Comparison of ENCODE assay signal across 19 cellular contexts in genomic region chr4:73137121-73137520, GRCh38.
DNase-seq lines count a peak whose midpoint lies in the region; ATAC-seq and TF ChIP-seq lines count a peak whose summit lies in the region.
"Had no signal": no experiment of that assay in that cellular context is flagged by ENCODE, and none has a peak within 500 bp of the region (broad histone marks: within the 10 kb centered on the region; RNA-seq: fewer than 3 reads in every experiment).

No MANE protein-coding gene starts in this region.

- H3K79me2 ChIP-seq in parathyroid adenoma = no peaks in the 10 kb centered on the region

- no peaks in the 10 kb centered on the region for H3K9me3 Mint-ChIP-seq in activated CD4-positive, alpha-beta T cell treated with anti-CD3 and anti-CD28 coated beads for 36 hours (ENCODE audit: low read depth)
- no peaks in the 10 kb centered on the region for H3K9me3 Mint-ChIP-seq in CD8-positive, alpha-beta T cell
- H3K9me3 Mint-ChIP-seq in activated naive CD8-positive, alpha-beta T cell treated with anti-CD3 and anti-CD28 coated beads, Interleukin-2, amount 10 ng/mL, durations not matched to agents 7 days and 5 days = no peaks in the 10 kb centered on the region

- no peak overlapping the region for H3K9ac ChIP-seq in parathyroid adenoma
- H3K9ac ChIP-seq: BLaER1 had no signal

- H3K4me1 Mint-ChIP-seq in activated CD4-positive, alpha-beta T cell treated with anti-CD3 and anti-CD28 coated beads for 36 hours = peaks cover 13% of the 10 kb centered on the region
- peaks cover 10% of the 10 kb centered on the region for H3K4me1 Mint-ChIP-seq in CD8-positive, alpha-beta T cell (ENCODE audit: low read depth)
- peaks cover 5% of the 10 kb centered on the region for H3K4me1 Mint-ChIP-seq in activated naive CD8-positive, alpha-beta T cell treated with anti-CD3 and anti-CD28 coated beads, Interleukin-2, amount 10 ng/mL, durations not matched to agents 7 days and 5 days

- H3K4me1 ChIP-seq in CD8-positive, alpha-beta T cell (ENCODE audit: insufficient read depth, low read length) = no peaks in the 10 kb centered on the region
- H3K4me1 ChIP-seq in parathyroid adenoma = no peaks in the 10 kb centered on the region
- H3K4me1 ChIP-seq: BLaER1, Caco-2, Peyer's patch had no signal

- H3K9me3 ChIP-seq in CD8-positive, alpha-beta T cell (ENCODE audit: low read length) = no peaks in the 10 kb centered on the region
- no peaks in the 10 kb centered on the region for H3K9me3 ChIP-seq in parathyroid adenoma (ENCODE audit: control insufficient read depth, low read length)
- H3K9me3 ChIP-seq: BLaER1, Caco-2, Peyer's patch had no signal

- peak overlapping the region; percentile 12 for H3K27ac Mint-ChIP-seq in activated CD4-positive, alpha-beta T cell treated with anti-CD3 and anti-CD28 coated beads for 36 hours
- peak overlapping the region; percentile 68 for H3K27ac Mint-ChIP-seq in CD8-positive, alpha-beta T cell
- H3K27ac Mint-ChIP-seq in activated naive CD8-positive, alpha-beta T cell treated with anti-CD3 and anti-CD28 coated beads, Interleukin-2, amount 10 ng/mL, durations not matched to agents 7 days and 5 days = peak overlapping the region; percentile 18

- H2AFZ ChIP-seq in parathyroid adenoma = no peak overlapping the region

- CTCF ChIA-PET in activated CD4-positive, alpha-beta T cell treated with anti-CD3 and anti-CD28 coated beads for 36 hours (lab: Charles Lee) = no interaction called here
- CTCF ChIA-PET in CD8-positive, alpha-beta T cell (lab: Charles Lee) = interaction anchor here (0.7 kb wide), 1 partner anchor 120 kb away, joined by 3 read pairs; no protein-coding TSS in a partner anchor

- H3K27me3 Mint-ChIP-seq in activated CD4-positive, alpha-beta T cell treated with anti-CD3 and anti-CD28 coated beads for 36 hours = no peaks in the 10 kb centered on the region
- H3K27me3 Mint-ChIP-seq in CD8-positive, alpha-beta T cell (ENCODE audit: low read depth) = no peaks in the 10 kb centered on the region
- H3K27me3 Mint-ChIP-seq in activated naive CD8-positive, alpha-beta T cell treated with anti-CD3 and anti-CD28 coated beads, Interleukin-2, amount 10 ng/mL, durations not matched to agents 7 days and 5 days = no peaks in the 10 kb centered on the region

- no peak for ATAC-seq in activated CD4-positive, alpha-beta T cell treated with anti-CD3 and anti-CD28 coated beads for 36 hours
- ATAC-seq in CD8-positive, alpha-beta T cell = no peak
- ATAC-seq in activated naive CD8-positive, alpha-beta T cell treated with anti-CD3 and anti-CD28 coated beads, Interleukin-2, amount 10 ng/mL, durations not matched to agents 7 days and 5 days (ENCODE audit: low read depth) = no peak

- no peak overlapping the region for H3K27ac ChIP-seq in CD8-positive, alpha-beta T cell (ENCODE audit: low read depth, low read length)
- H3K27ac ChIP-seq in parathyroid adenoma = no peak overlapping the region
- H3K27ac ChIP-seq: BLaER1, Peyer's patch had no signal

- no peaks in the 10 kb centered on the region for H3K27me3 ChIP-seq in CD8-positive, alpha-beta T cell (ENCODE audit: insufficient read depth, low read length)
- no peaks in the 10 kb centered on the region for H3K27me3 ChIP-seq in parathyroid adenoma (ENCODE audit: control insufficient read depth, insufficient read depth, low read length)
- H3K27me3 ChIP-seq: BLaER1, Peyer's patch had no signal

- no peak overlapping the region for H3K4me3 ChIP-seq in CD8-positive, alpha-beta T cell (ENCODE audit: low read depth, low read length)
- peak overlapping the region; percentile 13 for H3K4me3 ChIP-seq in parathyroid adenoma (ENCODE audit: low read depth, low read length)
- H3K4me3 ChIP-seq: BLaER1, Peyer's patch had no signal

- TF ChIP-seq CTCF in CD8-positive, alpha-beta T cell (IDR thresholded peaks at IDR 0.05) = no peak
- TF ChIP-seq CTCF in parathyroid adenoma (IDR thresholded peaks at IDR 0.05) = no peak

- no peak for DNase-seq in activated CD4-positive, alpha-beta T cell treated with anti-CD3 and anti-CD28 coated beads for 36 hours
- no peak for DNase-seq in activated CD4-positive, alpha-beta T cell treated with anti-CD3 and anti-CD28 coated beads, Interleukin-2, amount 50 U/mL, for 4 hours
- no peak for DNase-seq in CD8-positive, alpha-beta T cell
- no peak for DNase-seq in activated naive CD8-positive, alpha-beta T cell treated with anti-CD3 and anti-CD28 coated beads, Interleukin-2, amount 10 ng/mL, durations not matched to agents 7 days and 5 days
- DNase-seq in ureter (ENCODE audit: low spot score) (no peak), cerebellum (ENCODE audit: low spot score) (no peak), glomerular visceral epithelial cell (ENCODE audit: extremely low spot score) (no peak)
- DNase-seq: 8988T, Caco-2, DMS53, H7, Karpas-422, NCI-H1417, NCI-H1930, NCI-H2171 treated with DMSO at 0.1 percent for 48 hours, NCI-H510A, Peyer's patch had no signal

- peaks cover 45% of the 10 kb centered on the region for H3K36me3 Mint-ChIP-seq in activated CD4-positive, alpha-beta T cell treated with anti-CD3 and anti-CD28 coated beads for 36 hours (ENCODE audit: low read depth)
- H3K36me3 Mint-ChIP-seq in CD8-positive, alpha-beta T cell = peaks cover 59% of the 10 kb centered on the region
- peaks cover 25% of the 10 kb centered on the region for H3K36me3 Mint-ChIP-seq in activated naive CD8-positive, alpha-beta T cell treated with anti-CD3 and anti-CD28 coated beads, Interleukin-2, amount 10 ng/mL, durations not matched to agents 7 days and 5 days

- peaks cover 25% of the 10 kb centered on the region for H3K36me3 ChIP-seq in CD8-positive, alpha-beta T cell (ENCODE audit: insufficient read depth, low read length)
- no peaks in the 10 kb centered on the region for H3K36me3 ChIP-seq in parathyroid adenoma (ENCODE audit: control insufficient read depth, insufficient read depth, low read length)

- H3K4me3 Mint-ChIP-seq in activated CD4-positive, alpha-beta T cell treated with anti-CD3 and anti-CD28 coated beads for 36 hours = no peak overlapping the region
- H3K4me3 Mint-ChIP-seq in CD8-positive, alpha-beta T cell = no peak overlapping the region
- H3K4me3 Mint-ChIP-seq in activated naive CD8-positive, alpha-beta T cell treated with anti-CD3 and anti-CD28 coated beads, Interleukin-2, amount 10 ng/mL, durations not matched to agents 7 days and 5 days = no peak overlapping the region

- POLR2A ChIA-PET in activated CD4-positive, alpha-beta T cell treated with anti-CD3 and anti-CD28 coated beads for 36 hours (lab: Charles Lee) = no interaction called here
- POLR2A ChIA-PET in CD8-positive, alpha-beta T cell (lab: Charles Lee) = no interaction called here
- POLR2A ChIA-PET in activated naive CD8-positive, alpha-beta T cell treated with anti-CD3 and anti-CD28 coated beads, Interleukin-2, amount 10 ng/mL, durations not matched to agents 7 days and 5 days (lab: Charles Lee) = no interaction called here

- intact Hi-C loops in activated CD4-positive, alpha-beta T cell treated with anti-CD3 and anti-CD28 coated beads for 36 hours (cut with DNase I, micrococcal nuclease) = no loop called here
- intact Hi-C loops in CD8-positive, alpha-beta T cell (cut with DNase I, micrococcal nuclease) = no loop called here

- no peak overlapping the region for H3K4me2 ChIP-seq in parathyroid adenoma (ENCODE audit: low read length)
- H3K4me2 ChIP-seq: BLaER1 had no signal

Comparison
In these comparisons a context has a peak if more than half of its experiments do, and no peak if none do; other contexts are left out.
1. H3K27ac Mint-ChIP-seq: peak in every context shown above with its lines; median percentile 68 in CD8-positive, alpha-beta T cell; 18 in activated naive CD8-positive, alpha-beta T cell treated with anti-CD3 and anti-CD28 coated beads, Interleukin-2, amount 10 ng/mL, durations not matched to agents 7 days and 5 days; 12 in activated CD4-positive, alpha-beta T cell treated with anti-CD3 and anti-CD28 coated beads for 36 hours.